Comparison of ENCODE assay signal across 8 cellular contexts in the genomic region with DNA sequence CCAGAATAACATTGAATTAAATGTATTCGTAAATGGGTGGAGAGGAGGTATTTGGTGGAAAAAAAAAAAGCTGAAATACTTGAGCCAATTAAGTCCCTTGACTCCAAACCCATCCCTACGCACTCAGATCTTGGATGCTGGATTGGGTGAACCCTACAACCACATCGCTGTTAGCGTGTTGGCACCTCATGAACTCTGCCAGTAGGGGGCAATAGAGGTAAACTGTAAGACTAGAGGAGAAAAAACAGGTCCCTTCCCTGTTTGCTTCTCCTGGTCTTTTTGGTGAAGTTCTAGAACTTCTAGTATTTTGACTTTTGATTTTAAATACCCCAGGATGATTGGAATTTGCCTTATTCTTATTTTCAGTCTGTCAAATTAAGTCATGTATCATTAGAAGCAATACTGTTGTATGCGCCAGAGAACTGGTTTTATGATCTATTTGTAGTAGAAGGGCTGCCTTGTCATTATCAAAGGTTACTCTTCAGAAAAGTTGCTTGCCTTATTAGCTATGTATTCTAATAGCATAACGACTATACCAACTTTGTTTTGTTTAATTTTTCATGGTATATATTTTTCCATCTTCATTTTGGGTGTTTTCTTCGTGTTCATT. TPM values are rescaled to one million over a fixed set of nuclear protein-coding genes. Genes with fewer than 3 reads are reported as not detected.
DNase-seq lines count a peak whose midpoint lies in the region; ATAC-seq and TF ChIP-seq lines count a peak whose summit lies in the region.

No MANE protein-coding gene starts in this region.

- WGBS in thyroid gland, 2 donors, result 30 to 40% methylated on average over 7 of the region's 7 CpGs

- H3K9me3 Mint-ChIP-seq in activated CD8-positive, alpha-beta memory T cell treated with anti-CD3 and anti-CD28 coated beads, Interleukin-2, amount 10 ng/mL, durations not matched to agents 7 days and 5 days (ENCODE audit: low read depth), result no peaks in the 10 kb centered on the region

- H3K79me2 ChIP-seq in OCI-LY1 (ENCODE audit: insufficient read depth, low read length), result no peaks in the 10 kb centered on the region

- CTCF ChIA-PET in activated CD8-positive, alpha-beta memory T cell treated with anti-CD3 and anti-CD28 coated beads, Interleukin-2, amount 10 ng/mL, durations not matched to agents 7 days and 5 days (lab: Charles Lee), result no interaction called here

- H3K27me3 Mint-ChIP-seq in activated CD8-positive, alpha-beta memory T cell treated with anti-CD3 and anti-CD28 coated beads, Interleukin-2, amount 10 ng/mL, durations not matched to agents 7 days and 5 days, result no peaks in the 10 kb centered on the region

- no peaks in the 10 kb centered on the region for H3F3A ChIP-seq in OCI-LY1 (ENCODE audit: insufficient read depth, low read length)

- no peaks in the 10 kb centered on the region for H3K27me3 ChIP-seq in OCI-LY1 (ENCODE audit: insufficient read depth, low read length)
- no peaks in the 10 kb centered on the region for H3K27me3 ChIP-seq in left lung
- no peaks in the 10 kb centered on the region for H3K27me3 ChIP-seq in thyroid gland

- H3K4me1 ChIP-seq in OCI-LY1 (ENCODE audit: insufficient read depth, low read length, severe bottlenecking) (no peaks in the 10 kb centered on the region), left lung (no peaks in the 10 kb centered on the region), thyroid gland (no peaks in the 10 kb centered on the region)

- H3K27ac ChIP-seq in OCI-LY1 (ENCODE audit: low read depth, low read length, poor library complexity, severe bottlenecking) (no peak overlapping the region), left lung (no peak overlapping the region), thyroid gland (no peak overlapping the region)

- no peaks in the 10 kb centered on the region for H4K20me1 ChIP-seq in OCI-LY1 (ENCODE audit: insufficient read depth, low read length)

- no peak overlapping the region for H3K4me3 ChIP-seq in OCI-LY1 (ENCODE audit: low read depth, low read length, poor library complexity, severe bottlenecking)
- no peak overlapping the region for H3K4me3 ChIP-seq in left lung
- no peak overlapping the region for H3K4me3 ChIP-seq in thyroid gland (replicated peaks in 1 of 3)

- H3K27ac Mint-ChIP-seq in activated CD8-positive, alpha-beta memory T cell treated with anti-CD3 and anti-CD28 coated beads, Interleukin-2, amount 10 ng/mL, durations not matched to agents 7 days and 5 days, result no peak overlapping the region

- H3K4me3 Mint-ChIP-seq in activated CD8-positive, alpha-beta memory T cell treated with anti-CD3 and anti-CD28 coated beads, Interleukin-2, amount 10 ng/mL, durations not matched to agents 7 days and 5 days, result no peak overlapping the region

- no peak overlapping the region for H2AFZ ChIP-seq in OCI-LY1 (ENCODE audit: low read length)

- TF ChIP-seq CTCF in OCI-LY1 (IDR thresholded peaks at IDR 0.05; ENCODE audit: low read length) (peak; percentile 85), left lung (IDR thresholded peaks at IDR 0.05) (peak; percentile 61 to 66), thyroid gland (IDR thresholded peaks at IDR 0.05) (peak; percentile 42 to 84 (median 70))

- H3K9me3 ChIP-seq in OCI-LY1 (ENCODE audit: low read length) (no peaks in the 10 kb centered on the region), left lung (no peaks in the 10 kb centered on the region), thyroid gland (no peaks in the 10 kb centered on the region)

- intact Hi-C loops in left lung (cut with DNase I) (no loop called here), thyroid gland (cut with DNase I) (no loop called here)

- no peak overlapping the region for H3K9ac ChIP-seq in OCI-LY1 (ENCODE audit: low read length)

- no peaks in the 10 kb centered on the region for H3K36me3 Mint-ChIP-seq in activated CD8-positive, alpha-beta memory T cell treated with anti-CD3 and anti-CD28 coated beads, Interleukin-2, amount 10 ng/mL, durations not matched to agents 7 days and 5 days

- H3K4me2 ChIP-seq in OCI-LY1 (ENCODE audit: low read length), result no peak overlapping the region

- TF ChIP-seq POLR2A in thyroid gland (IDR thresholded peaks at IDR 0.05), result no peak

- peak; percentile 51 for DNase-seq in activated CD8-positive, alpha-beta memory T cell treated with anti-CD3 and anti-CD28 coated beads, Interleukin-2, amount 10 ng/mL, durations not matched to agents 7 days and 5 days
- DNase-seq in activated CD8-positive, alpha-beta memory T cell treated with anti-CD3 and anti-CD28 coated beads, Interleukin-2, amount 50 U/mL, for 4 hours, result no peak
- DNase-seq in astrocyte of the hippocampus (ENCODE audit: low read depth, low spot score) (peak; percentile 66), left lung (no peak), thyroid gland (peak; percentile 64 to 69)

- ATAC-seq in activated CD8-positive, alpha-beta memory T cell treated with anti-CD3 and anti-CD28 coated beads, Interleukin-2, amount 10 ng/mL, durations not matched to agents 7 days and 5 days, result peak; percentile 55
- ATAC-seq in GM21390 (IDR thresholded peaks at IDR 0.05; ENCODE audit: unreplicated experiment) (peak; percentile 96), HG03521 (IDR thresholded peaks at IDR 0.05; ENCODE audit: unreplicated experiment) (peak; percentile 82), left lung (peak; percentile 78)

- H3K36me3 ChIP-seq in OCI-LY1 (ENCODE audit: insufficient read depth, low read length) (no peaks in the 10 kb centered on the region), left lung (no peaks in the 10 kb centered on the region), thyroid gland (no peaks in the 10 kb centered on the region)

- no peaks in the 10 kb centered on the region for H3K9me2 ChIP-seq in OCI-LY1 (ENCODE audit: low read depth, low read length)

- H3K4me1 Mint-ChIP-seq in activated CD8-positive, alpha-beta memory T cell treated with anti-CD3 and anti-CD28 coated beads, Interleukin-2, amount 10 ng/mL, durations not matched to agents 7 days and 5 days, result no peaks in the 10 kb centered on the region

RNA-seq across cellular contexts. Expression of a gene that starts 1.9 kb away (rescaled TPM):
- total RNA-seq in activated CD8-positive, alpha-beta memory T cell treated with anti-CD3 and anti-CD28 coated beads, Interleukin-2, amount 10 ng/mL, durations not matched to agents 7 days and 5 days, result not detected
- not detected for total RNA-seq in left lung
- not detected for total RNA-seq in thyroid gland

RNA-seq across cellular contexts. Expression of a gene that starts 35.1 kb away (rescaled TPM):
- not detected for total RNA-seq in activated CD8-positive, alpha-beta memory T cell treated with anti-CD3 and anti-CD28 coated beads, Interleukin-2, amount 10 ng/mL, durations not matched to agents 7 days and 5 days
- not detected for total RNA-seq in left lung
- total RNA-seq in thyroid gland, result not detected

RNA-seq across cellular contexts. Expression of a gene that starts 57.0 kb away (rescaled TPM):
- not detected for total RNA-seq in activated CD8-positive, alpha-beta memory T cell treated with anti-CD3 and anti-CD28 coated beads, Interleukin-2, amount 10 ng/mL, durations not matched to agents 7 days and 5 days
- total RNA-seq in left lung, result not detected
- 1 to 10 TPM in 1 of 4 donors, not detected in 3; 1.1 TPM for total RNA-seq in thyroid gland

Comparison
In these comparisons a context has a peak if more than half of its experiments do, and no peak if none do; other contexts are left out.
1. DNase-seq: peak in activated CD8-positive, alpha-beta memory T cell treated with anti-CD3 and anti-CD28 coated beads, Interleukin-2, amount 10 ng/mL, durations not matched to agents 7 days and 5 days (single experiment), astrocyte of the hippocampus (single experiment) and thyroid gland (2 of 2); none in activated CD8-positive, alpha-beta memory T cell treated with anti-CD3 and anti-CD28 coated beads, Interleukin-2, amount 50 U/mL, for 4 hours (single experiment) and left lung (0 of 2).
2. Peak in every context shown above with its lines, with median percentiles within 50 percentile points of each other: ATAC-seq and CTCF ChIP-seq.